In the genomic region with DNA sequence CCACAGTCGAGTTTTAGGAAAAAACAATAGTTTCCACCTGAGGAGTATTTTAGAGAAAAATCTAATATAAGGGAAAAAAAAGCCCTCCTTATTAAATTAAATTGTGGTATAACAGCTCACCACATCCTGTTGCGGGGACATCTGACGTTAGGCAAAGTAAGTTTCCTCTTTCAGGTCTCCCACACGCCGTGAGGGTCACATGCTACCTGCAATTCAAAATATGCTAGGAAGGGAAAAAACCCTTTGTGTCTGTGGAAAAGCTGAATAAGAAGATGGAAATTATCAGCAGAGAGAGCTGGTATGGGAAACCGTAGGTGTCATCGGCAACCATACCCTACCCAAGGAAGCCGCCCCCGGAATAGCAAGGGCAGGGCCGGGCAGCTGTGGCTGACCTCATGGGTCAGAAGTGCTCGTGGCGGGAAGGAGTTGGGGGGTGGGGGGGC, we compare ENCODE assay signal across 1 cellular context.
TF ChIP-seq lines count a peak whose summit lies in the region.

No MANE protein-coding gene starts in this region.

TF ChIP-seq in SK-N-SH treated with all-trans-retinoic acid at 6 μM for 48 hours, 23 proteins besides CTCF, POLR2A, EP300 and RAD21 (continued from another document):
- TF ChIP-seq, protein P1, sequence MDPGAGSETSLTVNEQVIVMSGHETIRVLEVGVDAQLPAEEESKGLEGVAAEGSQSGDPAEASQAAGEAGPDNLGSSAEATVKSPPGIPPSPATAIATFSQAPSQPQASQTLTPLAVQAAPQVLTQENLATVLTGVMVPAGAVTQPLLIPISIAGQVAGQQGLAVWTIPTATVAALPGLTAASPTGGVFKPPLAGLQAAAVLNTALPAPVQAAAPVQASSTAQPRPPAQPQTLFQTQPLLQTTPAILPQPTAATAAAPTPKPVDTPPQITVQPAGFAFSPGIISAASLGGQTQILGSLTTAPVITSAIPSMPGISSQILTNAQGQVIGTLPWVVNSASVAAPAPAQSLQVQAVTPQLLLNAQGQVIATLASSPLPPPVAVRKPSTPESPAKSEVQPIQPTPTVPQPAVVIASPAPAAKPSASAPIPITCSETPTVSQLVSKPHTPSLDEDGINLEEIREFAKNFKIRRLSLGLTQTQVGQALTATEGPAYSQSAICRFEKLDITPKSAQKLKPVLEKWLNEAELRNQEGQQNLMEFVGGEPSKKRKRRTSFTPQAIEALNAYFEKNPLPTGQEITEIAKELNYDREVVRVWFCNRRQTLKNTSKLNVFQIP (CRISPR knock-in tag; IDR thresholded peaks at IDR 0.05; ENCODE audit: borderline replicate concordance, low read depth) = no peak
- TF ChIP-seq SNAI2 (CRISPR knock-in tag; IDR thresholded peaks at IDR 0.05) (no peak), TCF4 (CRISPR knock-in tag; IDR thresholded peaks at IDR 0.05; ENCODE audit: borderline replicate concordance) (no peak), PPARA (CRISPR knock-in tag; IDR thresholded peaks at IDR 0.05; ENCODE audit: borderline replicate concordance) (no peak)
- TF ChIP-seq, protein P2, sequence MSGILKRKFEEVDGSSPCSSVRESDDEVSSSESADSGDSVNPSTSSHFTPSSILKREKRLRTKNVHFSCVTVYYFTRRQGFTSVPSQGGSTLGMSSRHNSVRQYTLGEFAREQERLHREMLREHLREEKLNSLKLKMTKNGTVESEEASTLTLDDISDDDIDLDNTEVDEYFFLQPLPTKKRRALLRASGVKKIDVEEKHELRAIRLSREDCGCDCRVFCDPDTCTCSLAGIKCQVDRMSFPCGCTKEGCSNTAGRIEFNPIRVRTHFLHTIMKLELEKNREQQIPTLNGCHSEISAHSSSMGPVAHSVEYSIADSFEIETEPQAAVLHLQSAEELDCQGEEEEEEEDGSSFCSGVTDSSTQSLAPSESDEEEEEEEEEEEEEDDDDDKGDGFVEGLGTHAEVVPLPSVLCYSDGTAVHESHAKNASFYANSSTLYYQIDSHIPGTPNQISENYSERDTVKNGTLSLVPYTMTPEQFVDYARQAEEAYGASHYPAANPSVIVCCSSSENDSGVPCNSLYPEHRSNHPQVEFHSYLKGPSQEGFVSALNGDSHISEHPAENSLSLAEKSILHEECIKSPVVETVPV (CRISPR knock-in tag; IDR thresholded peaks at IDR 0.05) = no peak
- TF ChIP-seq, protein P3, sequence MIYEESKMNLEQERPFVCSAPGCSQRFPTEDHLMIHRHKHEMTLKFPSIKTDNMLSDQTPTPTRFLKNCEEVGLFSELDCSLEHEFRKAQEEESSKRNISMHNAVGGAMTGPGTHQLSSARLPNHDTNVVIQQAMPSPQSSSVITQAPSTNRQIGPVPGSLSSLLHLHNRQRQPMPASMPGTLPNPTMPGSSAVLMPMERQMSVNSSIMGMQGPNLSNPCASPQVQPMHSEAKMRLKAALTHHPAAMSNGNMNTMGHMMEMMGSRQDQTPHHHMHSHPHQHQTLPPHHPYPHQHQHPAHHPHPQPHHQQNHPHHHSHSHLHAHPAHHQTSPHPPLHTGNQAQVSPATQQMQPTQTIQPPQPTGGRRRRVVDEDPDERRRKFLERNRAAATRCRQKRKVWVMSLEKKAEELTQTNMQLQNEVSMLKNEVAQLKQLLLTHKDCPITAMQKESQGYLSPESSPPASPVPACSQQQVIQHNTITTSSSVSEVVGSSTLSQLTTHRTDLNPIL (CRISPR knock-in tag; IDR thresholded peaks at IDR 0.05; ENCODE audit: low read depth) = no peak
